Comparison of ENCODE assay signal across 1 cellular context in genomic region chr11:71309611-71310010, GRCh38.
TF ChIP-seq lines count a peak whose summit lies in the region.

No MANE protein-coding gene starts in this region.

TF ChIP-seq in HCT116, 20 proteins besides CTCF, POLR2A, EP300 and RAD21 (continued from another document):
- TF ChIP-seq REST (IDR thresholded peaks at IDR 0.05; ENCODE audit: low read depth) (no peak), SP1 (IDR thresholded peaks at IDR 0.05; ENCODE audit: low read depth) (no peak), CBX3 (IDR thresholded peaks at IDR 0.05; ENCODE audit: low read depth) (no peak), POLR2AphosphoS5 (IDR thresholded peaks at IDR 0.05; ENCODE audit: low read depth, low read length) (no peak), SIN3A (IDR thresholded peaks at IDR 0.05; ENCODE audit: low read depth) (no peak)
